Comparison of ENCODE assay signal across 8 cellular contexts in the genomic region with DNA sequence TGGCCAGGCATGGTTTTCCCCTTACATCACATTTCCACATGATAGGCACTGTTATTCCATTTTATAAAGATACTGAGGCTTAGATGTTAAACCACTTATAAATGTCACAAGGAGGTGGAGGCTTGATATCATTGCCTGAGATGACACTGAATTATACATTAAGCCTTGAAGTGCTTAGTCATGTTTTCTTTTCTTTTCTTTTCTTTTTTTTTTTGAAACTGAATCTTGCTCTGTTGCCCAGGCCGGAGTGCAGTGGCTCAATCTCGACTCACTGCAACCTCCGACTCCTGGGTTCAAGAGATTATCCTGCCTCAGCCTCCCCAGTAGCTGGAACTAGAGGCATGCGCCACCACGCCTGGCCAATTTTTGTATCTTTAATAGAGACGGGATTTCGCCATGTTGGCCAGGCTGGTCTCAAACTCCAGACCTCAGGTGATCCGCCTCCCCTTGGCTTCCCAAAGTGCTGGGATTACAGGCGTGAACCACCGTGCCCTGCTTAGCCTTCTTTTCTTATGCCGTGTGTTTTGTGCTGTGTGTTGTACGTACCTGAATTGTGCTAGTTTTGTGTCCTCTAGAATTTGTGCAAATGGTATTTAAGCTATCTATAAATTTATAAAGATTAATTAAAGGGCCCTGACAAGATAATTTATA. TPM values are rescaled to one million over a fixed set of nuclear protein-coding genes. Genes with fewer than 3 reads are reported as not detected.
A peak's percentile ranks its signal among the peaks of the same experiment; 100 is the strongest.
DNase-seq lines count a peak whose midpoint lies in the region; ATAC-seq and TF ChIP-seq lines count a peak whose summit lies in the region.

No MANE protein-coding gene starts in this region.

- peak overlapping the region; percentile 50 for H3K4me3 ChIP-seq in Caco-2 (ENCODE audit: low read depth, low read length)
- peak overlapping the region; percentile 90 for H3K4me3 ChIP-seq in OCI-LY7 (ENCODE audit: low read depth, low read length, poor library complexity, severe bottlenecking)

- H3K27ac ChIP-seq in OCI-LY7 (ENCODE audit: low read depth, low read length, poor library complexity, severe bottlenecking), result peak overlapping the region; percentile 88
- H3K27ac ChIP-seq in RWPE1, result no peak overlapping the region

- BruUV-seq in Caco-2 (replicated peaks; lab: Mats Ljungman, UMichigan), result TSS peak; percentile 52
- BruUV-seq in OCI-LY7 (replicated peaks; lab: Mats Ljungman, UMichigan), result TSS peak; percentile 76

- H3K4me3 Mint-ChIP-seq in Caco-2 (ENCODE audit: unreplicated experiment) (peak overlapping the region; percentile 94), endothelial cell (ENCODE audit: unreplicated experiment) (peak overlapping the region; percentile 99), osteocyte (ENCODE audit: unreplicated experiment) (peak overlapping the region; percentile 91)

- H4K20me1 ChIP-seq in OCI-LY7 (ENCODE audit: insufficient read depth, low read length), result no peaks in the 10 kb centered on the region

- no peak for TF ChIP-seq CTCF in Caco-2 (IDR thresholded peaks at IDR 0.05; ENCODE audit: insufficient read depth in 1 of 2, low read depth in 1 of 2, low read length in 1 of 2, severe bottlenecking in 1 of 2, unreplicated experiment in 1 of 2)
- TF ChIP-seq CTCF in OCI-LY7 (conservative IDR thresholded peaks at IDR 0.05; ENCODE audit: low read length), result no peak
- no peak for TF ChIP-seq CTCF in endothelial cell (IDR thresholded peaks at IDR 0.05; ENCODE audit: unreplicated experiment)
- TF ChIP-seq CTCF in osteocyte (IDR thresholded peaks at IDR 0.05), result no peak
- TF ChIP-seq CTCF in RWPE1 (conservative IDR thresholded peaks at IDR 0.05; ENCODE audit: low read depth), result no peak

- H3K27me3 Mint-ChIP-seq in Caco-2 (ENCODE audit: insufficient read depth, unreplicated experiment) (no peaks in the 10 kb centered on the region), endothelial cell (ENCODE audit: unreplicated experiment) (peaks cover 15% of the 10 kb centered on the region), osteocyte (ENCODE audit: unreplicated experiment) (no peaks in the 10 kb centered on the region)

- peak overlapping the region; percentile 99 for H3K27ac Mint-ChIP-seq in Caco-2 (ENCODE audit: unreplicated experiment)
- peak overlapping the region; percentile 86 for H3K27ac Mint-ChIP-seq in endothelial cell (ENCODE audit: unreplicated experiment)
- H3K27ac Mint-ChIP-seq in osteocyte (ENCODE audit: unreplicated experiment), result peak overlapping the region; percentile 100

- H3K4me1 ChIP-seq in Caco-2 (peaks cover 9% of the 10 kb centered on the region; the same call in 1 of the 2 replicates), OCI-LY7 (ENCODE audit: insufficient read depth, low read length, poor library complexity, severe bottlenecking) (peaks cover 23% of the 10 kb centered on the region)

- H3K36me3 Mint-ChIP-seq in Caco-2 (ENCODE audit: insufficient read depth, unreplicated experiment) (peaks cover 47% of the 10 kb centered on the region), endothelial cell (ENCODE audit: low read depth, unreplicated experiment) (peaks cover 11% of the 10 kb centered on the region), osteocyte (ENCODE audit: unreplicated experiment) (no peaks in the 10 kb centered on the region)

- no peaks in the 10 kb centered on the region for H3K9me2 ChIP-seq in OCI-LY7 (ENCODE audit: insufficient read depth, low read length)

- H3K4me2 ChIP-seq in OCI-LY7 (ENCODE audit: low read length), result peak overlapping the region; percentile 99

- no peaks in the 10 kb centered on the region for H3K27me3 ChIP-seq in Caco-2 (replicated peaks; ENCODE audit: control insufficient read depth, insufficient read depth, low read length)

- no peaks in the 10 kb centered on the region for H3K9me3 Mint-ChIP-seq in Caco-2 (ENCODE audit: unreplicated experiment)
- H3K9me3 Mint-ChIP-seq in endothelial cell (ENCODE audit: unreplicated experiment), result no peaks in the 10 kb centered on the region
- no peaks in the 10 kb centered on the region for H3K9me3 Mint-ChIP-seq in osteocyte (ENCODE audit: unreplicated experiment)

- H3K9me3 ChIP-seq in Caco-2, result no peaks in the 10 kb centered on the region
- H3K9me3 ChIP-seq in OCI-LY7 (ENCODE audit: low read length), result no peaks in the 10 kb centered on the region

- ATAC-seq in GM21526 (IDR thresholded peaks at IDR 0.05; ENCODE audit: low FRiP score, unreplicated experiment) (no peak), GM18858 (IDR thresholded peaks at IDR 0.05; ENCODE audit: unreplicated experiment) (no peak), HG02981 (IDR thresholded peaks at IDR 0.05; ENCODE audit: unreplicated experiment) (no peak)

- H3K4me1 Mint-ChIP-seq in Caco-2 (ENCODE audit: low read depth, unreplicated experiment) (peaks cover 6% of the 10 kb centered on the region), endothelial cell (ENCODE audit: unreplicated experiment) (peaks cover 21% of the 10 kb centered on the region), osteocyte (ENCODE audit: unreplicated experiment) (peaks cover 20% of the 10 kb centered on the region)

- intact Hi-C loops in Caco-2 (cut with micrococcal nuclease; ENCODE audit: unreplicated experiment) (loop anchor here (5.0 kb wide), 2 partner anchors 50 to 185 kb away; a partner anchor contains a TSS), OCI-LY7 (cut with micrococcal nuclease; ENCODE audit: unreplicated experiment) (loop anchor here (1.0 to 10.0 kb wide), 2 partner anchors 47 to 418 kb away; a partner anchor contains a TSS)

- no peaks in the 10 kb centered on the region; the same call in 1 of the 2 replicates for H3K36me3 ChIP-seq in Caco-2 (ENCODE audit: control insufficient read depth, insufficient read depth, low read length)
- H3K36me3 ChIP-seq in OCI-LY7 (ENCODE audit: insufficient read depth, low read length), result peaks cover 49% of the 10 kb centered on the region

- POLR2A ChIA-PET in Caco-2 (lab: Charles Lee) (interaction anchor here (0.6 kb wide), 1 partner anchor 425 kb away, joined by 3 read pairs; no protein-coding TSS in a partner anchor), OCI-LY7 (lab: Charles Lee) (interaction anchor here (1.7 kb wide), 1 partner anchor 10 kb away, joined by 4 read pairs; no protein-coding TSS in a partner anchor), RWPE1 (lab: Yijun Ruan, JAX; ENCODE audit: low non-redundant PET) (no interaction called here)

- DNase-seq in Caco-2 (no peak), OCI-LY7 (ENCODE audit: low spot score) (no peak), endothelial cell (ENCODE audit: low spot score) (no peak), osteocyte (ENCODE audit: extremely low spot score, unreplicated experiment) (no peak), RWPE1 (ENCODE audit: low spot score) (no peak)

- CTCF ChIA-PET in Caco-2 (lab: Charles Lee) (no interaction called here), OCI-LY7 (lab: Charles Lee; ENCODE audit: unreplicated experiment) (no interaction called here), RWPE1 (lab: Yijun Ruan, JAX) (no interaction called here)

- H2AFZ ChIP-seq in OCI-LY7 (ENCODE audit: low read length), result no peak overlapping the region

- H3K79me2 ChIP-seq in OCI-LY7 (ENCODE audit: insufficient read depth, low read depth, low read length), result peaks cover 61% of the 10 kb centered on the region

RNA-seq across cellular contexts. Expression of a gene that starts 1.2 kb away (rescaled TPM):
- 77.1 and 79.6 TPM in 2 replicates for total RNA-seq in Caco-2 (2022)
- 89.8 and 94.5 TPM in 2 replicates for total RNA-seq in OCI-LY7 (2014; rRNA removed; shearing (Covaris generic))
- total RNA-seq in OCI-LY7 (2022), result 89.7 and 94.3 TPM in 2 replicates
- total RNA-seq in endothelial cell (ENCODE audit: unreplicated experiment), result 32.0 TPM
- total RNA-seq in osteocyte, result 31.1 and 33.7 TPM in 2 replicates

RNA-seq across cellular contexts. Expression of a gene that starts 10.5 kb away (rescaled TPM):
- 23.1 and 33.4 TPM in 2 replicates for total RNA-seq in Caco-2 (2022)
- 64.0 and 77.2 TPM in 2 replicates for total RNA-seq in OCI-LY7 (2014; rRNA removed; shearing (Covaris generic))
- total RNA-seq in OCI-LY7 (2022), result 112 and 115 TPM in 2 replicates
- total RNA-seq in endothelial cell (ENCODE audit: unreplicated experiment), result 103 TPM
- 35.5 and 40.1 TPM in 2 replicates for total RNA-seq in osteocyte

RNA-seq across cellular contexts. Expression of a gene that starts 47.6 kb away (rescaled TPM):
- total RNA-seq in Caco-2 (2022) (68.3 and 71.1 TPM in 2 replicates), OCI-LY7 (2022) (114 and 139 TPM in 2 replicates), endothelial cell (ENCODE audit: unreplicated experiment) (35.3 TPM), osteocyte (55.0 and 61.4 TPM in 2 replicates)
- 92.8 and 113 TPM in 2 replicates for total RNA-seq in OCI-LY7 (2014; rRNA removed; shearing (Covaris generic))

RNA-seq across cellular contexts. Expression of a gene that starts 49.4 kb away (rescaled TPM):
- total RNA-seq in Caco-2 (2022), result 35.7 and 36.7 TPM in 2 replicates
- 46.0 and 55.2 TPM in 2 replicates for total RNA-seq in OCI-LY7 (2014; rRNA removed; shearing (Covaris generic))
- 37.0 and 39.5 TPM in 2 replicates for total RNA-seq in OCI-LY7 (2022)
- total RNA-seq in endothelial cell (ENCODE audit: unreplicated experiment), result 225 TPM
- total RNA-seq in osteocyte, result 47.2 and 47.3 TPM in 2 replicates

RNA-seq across cellular contexts. Expression of a gene that starts 55.2 kb away (rescaled TPM):
- 2.7 and 2.8 TPM in 2 replicates for total RNA-seq in Caco-2 (2022)
- not detected in 2 replicates for total RNA-seq in OCI-LY7 (2014; rRNA removed; shearing (Covaris generic))
- not detected in 2 replicates for total RNA-seq in OCI-LY7 (2022)
- total RNA-seq in endothelial cell (ENCODE audit: unreplicated experiment), result 0.67 TPM
- total RNA-seq in osteocyte, result 62.7 and 63.1 TPM in 2 replicates
